In the genomic region with DNA sequence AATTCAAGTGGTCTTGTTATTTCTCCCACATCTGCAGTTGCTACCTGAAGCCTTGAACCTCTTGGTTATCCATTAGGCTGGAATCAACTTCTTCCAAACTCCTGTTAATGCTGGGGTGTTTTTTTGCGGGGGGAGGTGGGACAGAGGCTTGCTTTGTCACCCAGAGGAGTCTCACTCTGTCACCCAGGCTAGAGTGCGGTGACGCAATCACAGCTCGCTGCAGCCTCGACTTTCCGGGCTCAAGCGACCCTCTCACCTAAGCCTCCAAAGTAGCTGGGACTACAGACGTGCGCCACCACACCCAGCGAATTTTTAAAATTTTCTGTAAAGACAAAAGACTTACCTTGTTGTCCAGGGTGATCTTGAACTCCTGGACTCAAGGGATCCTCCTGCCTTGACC, we compare ENCODE assay signal across 23 cellular contexts. TPM values are rescaled to one million over a fixed set of nuclear protein-coding genes. Genes with fewer than 3 reads are reported as not detected.
DNase-seq lines count a peak whose midpoint lies in the region; FAIRE-seq and TF ChIP-seq lines count a peak whose summit lies in the region.
"Had no signal": no experiment of that assay in that cellular context is flagged by ENCODE, and none has a peak within 500 bp of the region (broad histone marks: within the 10 kb centered on the region; RNA-seq: fewer than 3 reads in every experiment).

No MANE protein-coding gene starts in this region.

- FAIRE-seq in H1 (lab: Jason Lieb, UNC) (no peak), small intestine (lab: Jason Lieb, UNC) (no peak)
- FAIRE-seq: GM12891, GM18507 had no signal

- TF ChIP-seq RAD21 in Ishikawa (IDR thresholded peaks at IDR 0.05; ENCODE audit: low read depth), result no peak
- TF ChIP-seq RAD21 in H1 (IDR thresholded peaks at IDR 0.05 in 1 of 2, conservative IDR thresholded peaks at IDR 0.05 in 1 of 2; ENCODE audit: low read depth in 2 of 2, low read length in 2 of 2), result no peak

- H3K27ac ChIP-seq in H1 (ENCODE audit: low read depth, low read length) (no peak overlapping the region), caudate nucleus (ENCODE audit: low read depth, low read length) (no peak overlapping the region), small intestine (ENCODE audit: low read depth in 1 of 2, low read length in 1 of 2) (no peak overlapping the region)

- TF ChIP-seq POLR2A in NB4 (IDR thresholded peaks at IDR 0.05; ENCODE audit: extremely low read depth, insufficient read length), result no peak
- no peak for TF ChIP-seq POLR2A in H1 (IDR thresholded peaks at IDR 0.05; ENCODE audit: control extremely low read depth in 1 of 2, low read depth in 2 of 2, low read length in 2 of 2)

- intact Hi-C loops in cardiac septum (cut with DNase I), result no loop called here

- no peak overlapping the region for H2BK12ac ChIP-seq in H1 (ENCODE audit: low read depth, low read length)

- no peak overlapping the region for H3K4me2 ChIP-seq in H1 (ENCODE audit: insufficient read depth in 1 of 2, low read depth in 2 of 2, low read length in 2 of 2)

- no peak overlapping the region for H3K9ac ChIP-seq in H1 (replicated peaks in 1 of 4; ENCODE audit: extremely low read depth in 1 of 4, low read depth in 3 of 4, low read length in 3 of 4)

- H2BK20ac ChIP-seq in H1 (ENCODE audit: low read length), result no peak overlapping the region

- POLR2A ChIA-PET in H1 (lab: Charles Lee; ENCODE audit: partially characterized antibody), result no interaction called here

- H3K18ac ChIP-seq in H1 (ENCODE audit: extremely low read depth, low read length), result no peak overlapping the region

- TF ChIP-seq CTCF in NB4 (IDR thresholded peaks at IDR 0.05; ENCODE audit: low read depth, low read length) (no peak), H1 (IDR thresholded peaks at IDR 0.05; ENCODE audit: control extremely low read depth in 1 of 3, insufficient read depth in 1 of 3, low read depth in 1 of 3, low read length in 3 of 3) (no peak)

- TF ChIP-seq EP300 in Ishikawa (IDR thresholded peaks at IDR 0.05; ENCODE audit: borderline replicate concordance), result no peak
- no peak for TF ChIP-seq EP300 in H1 (IDR thresholded peaks at IDR 0.05; ENCODE audit: borderline replicate concordance in 1 of 2, low read depth in 2 of 2, low read length in 2 of 2)

- no peaks in the 10 kb centered on the region for H3K79me2 ChIP-seq in H1 (ENCODE audit: control insufficient read depth in 1 of 2, insufficient read depth in 2 of 2, low read length in 2 of 2)

- peaks cover 14% of the 10 kb centered on the region; the same call in 1 of the 2 replicates for H3K23me2 ChIP-seq in H1 (ENCODE audit: low read depth, low read length)

- H3K4ac ChIP-seq in H1 (replicated peaks; ENCODE audit: insufficient read length, low read depth, low read length), result no peak overlapping the region

- no peak overlapping the region for H3K23ac ChIP-seq in H1 (ENCODE audit: insufficient read length)

- no peak overlapping the region for H3K4me3 ChIP-seq in NB4 (ENCODE audit: low read depth, low read length)
- H3K4me3 ChIP-seq in H1 (ENCODE audit: extremely low read depth in 1 of 4, insufficient read depth in 2 of 4, low read depth in 3 of 4, low read length in 4 of 4), result no peak overlapping the region
- no peak overlapping the region for H3K4me3 ChIP-seq in small intestine (ENCODE audit: low read depth in 1 of 2, low read length in 2 of 2)

- no peak overlapping the region for H3K56ac ChIP-seq in H1 (replicated peaks; ENCODE audit: insufficient read length, low read depth, low read length)

- H2BK5ac ChIP-seq in H1 (ENCODE audit: low read depth, low read length), result no peak overlapping the region

- no peak overlapping the region for H4K5ac ChIP-seq in H1 (ENCODE audit: insufficient read length, low read depth, low read length)

- no peak overlapping the region for H2AFZ ChIP-seq in H1 (ENCODE audit: low read length)

- CTCF ChIA-PET in H1 (lab: Charles Lee; ENCODE audit: partially characterized antibody), result interaction anchor here (0.9 kb wide), 1 partner anchor 32 kb away, joined by 4 read pairs; no protein-coding TSS in a partner anchor

- H3K9me3 ChIP-seq in H1 (ENCODE audit: insufficient read depth in 2 of 2, low read depth in 1 of 2, low read length in 1 of 2) (no peaks in the 10 kb centered on the region), small intestine (ENCODE audit: control insufficient read depth, low read depth) (no peaks in the 10 kb centered on the region)

- no peaks in the 10 kb centered on the region for H3K79me1 ChIP-seq in H1 (ENCODE audit: low read depth, low read length)

- no peak overlapping the region for H2BK120ac ChIP-seq in H1 (replicated peaks; ENCODE audit: low read depth, low read length)

- peaks cover 22 to 36% (median 30%) of the 10 kb centered on the region in 4 experiments for H3K27me3 ChIP-seq in H1 (replicated peaks in 1 of 4; ENCODE audit: control insufficient read depth in 3 of 4, extremely low read depth in 1 of 4, insufficient read depth in 3 of 4, low read length in 3 of 4)
- H3K27me3 ChIP-seq in small intestine (ENCODE audit: control insufficient read depth in 2 of 2, insufficient read depth in 2 of 2, low read length in 2 of 2), result peaks cover 17 to 18% of the 10 kb centered on the region in 2 donors

- DNase-seq in NB4 (ENCODE audit: low read depth) (peak; percentile 37), H1 (ENCODE audit: low read depth in 1 of 2, low spot score in 2 of 2) (no peak), cardiac septum (ENCODE audit: low spot score) (no peak), caudate nucleus (lab: John Stamatoyannopoulos, UW) (no peak), small intestine (no peak)
- DNase-seq: C1 segment of cervical spinal cord; Calu3; CD4-positive, alpha-beta memory T cell; COR-L47; DMS53; DMS79 treated with DMSO at 0.1 percent for 48 hours; GF-D8; GOT3; H7; HCEC 1CT had no signal

- 92% methylated on average over 10 of the region's 10 CpGs; no CpG with 5 or more reads in 1 of the 2 experiments for WGBS in H1 (ENCODE audit: extremely low coverage in 1 of 2, insufficient coverage in 1 of 2, insufficient read length in 1 of 2, insufficient replicate concordance in 2 of 2, low coverage in 1 of 2, low lambda C conversion rate in 2 of 2, missing lambda C conversion rate in 1 of 2), 2 experiments
- WGBS in small intestine, 3 donors, result 84 to 93% (median 92%) methylated on average over 10 of the region's 10 CpGs

- H2BK15ac ChIP-seq in H1 (ENCODE audit: low read length), result no peak overlapping the region

- H4K91ac ChIP-seq in H1 (replicated peaks; ENCODE audit: insufficient read length, low read length), result no peak overlapping the region

- H3K36me3 ChIP-seq in H1 (ENCODE audit: control insufficient read depth in 2 of 4, insufficient read depth in 4 of 4, low read length in 3 of 4) (no peaks in the 10 kb centered on the region; a peak in 1 of 8 replicates), small intestine (ENCODE audit: control insufficient read depth in 2 of 2, insufficient read depth in 2 of 2, low read length in 2 of 2) (no peaks in the 10 kb centered on the region)

- H3K4me1 ChIP-seq in H1 (replicated peaks in 1 of 4; ENCODE audit: control insufficient read depth in 3 of 4, insufficient read depth in 4 of 4, low read length in 3 of 4) (peaks cover 0 to 9% (median 3%) of the 10 kb centered on the region in 4 experiments; a peak in 5 of 7 replicates), small intestine (ENCODE audit: control insufficient read depth in 2 of 2, insufficient read depth in 1 of 2, low read depth in 1 of 2, low read length in 1 of 2) (no peaks in the 10 kb centered on the region)

- H4K20me1 ChIP-seq in H1 (replicated peaks in 1 of 2; ENCODE audit: control insufficient read depth in 1 of 2, insufficient read depth in 2 of 2, low read length in 2 of 2), result peaks cover 0 to 1% of the 10 kb centered on the region in 2 experiments

- no peak overlapping the region for H2AK5ac ChIP-seq in H1 (ENCODE audit: low read depth, low read length)

- H3K14ac ChIP-seq in H1 (ENCODE audit: insufficient read length), result no peak overlapping the region

- no peak overlapping the region for H4K8ac ChIP-seq in H1 (ENCODE audit: extremely low read depth, insufficient read depth, low read length)

TF ChIP-seq in Ishikawa, 13 proteins besides CTCF, POLR2A, EP300 and RAD21:
- TF ChIP-seq, protein P1, sequence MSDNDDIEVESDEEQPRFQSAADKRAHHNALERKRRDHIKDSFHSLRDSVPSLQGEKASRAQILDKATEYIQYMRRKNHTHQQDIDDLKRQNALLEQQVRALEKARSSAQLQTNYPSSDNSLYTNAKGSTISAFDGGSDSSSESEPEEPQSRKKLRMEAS (IDR thresholded peaks at IDR 0.05), result no peak
- TF ChIP-seq TEAD4 (IDR thresholded peaks at IDR 0.05), result no peak
- no peak for TF ChIP-seq EGR1 (IDR thresholded peaks at IDR 0.05)
- TF ChIP-seq CEBPB (IDR thresholded peaks at IDR 0.05), result 0 out of 2 replicates have a peak, but pooled peaks have one; percentile 20
TF ChIP-seq in Ishikawa: peak in this region for 1.

TF ChIP-seq in H1, 55 proteins besides CTCF, POLR2A, EP300 and RAD21:
- TF ChIP-seq, protein P2, sequence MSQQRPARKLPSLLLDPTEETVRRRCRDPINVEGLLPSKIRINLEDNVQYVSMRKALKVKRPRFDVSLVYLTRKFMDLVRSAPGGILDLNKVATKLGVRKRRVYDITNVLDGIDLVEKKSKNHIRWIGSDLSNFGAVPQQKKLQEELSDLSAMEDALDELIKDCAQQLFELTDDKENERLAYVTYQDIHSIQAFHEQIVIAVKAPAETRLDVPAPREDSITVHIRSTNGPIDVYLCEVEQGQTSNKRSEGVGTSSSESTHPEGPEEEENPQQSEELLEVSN (IDR thresholded peaks at IDR 0.05), result no peak
- TF ChIP-seq KDM5A (IDR thresholded peaks at IDR 0.05; ENCODE audit: low read length) (no peak), CEBPB (IDR thresholded peaks at IDR 0.05; ENCODE audit: low read depth, low read length) (peak; percentile 36; the same call in 1 of the 2 replicates), JUN (IDR thresholded peaks at IDR 0.05; ENCODE audit: low read depth, low read length) (no peak), SP4 (IDR thresholded peaks at IDR 0.05; ENCODE audit: low read length) (no peak)
- TF ChIP-seq, protein P3, sequence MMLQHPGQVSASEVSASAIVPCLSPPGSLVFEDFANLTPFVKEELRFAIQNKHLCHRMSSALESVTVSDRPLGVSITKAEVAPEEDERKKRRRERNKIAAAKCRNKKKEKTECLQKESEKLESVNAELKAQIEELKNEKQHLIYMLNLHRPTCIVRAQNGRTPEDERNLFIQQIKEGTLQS (IDR thresholded peaks at IDR 0.05; ENCODE audit: insufficient read depth, low read depth, low read length), result no peak

RNA-seq across cellular contexts. Expression of a gene that starts 4.4 kb away (rescaled TPM):
- total RNA-seq in H1 (2021; fragmentation: NEBNext Ultra II Directional; extraction: Animal tissue kit (Norgen Biotek cat#: 25700)), result not detected in 2 replicates
- polyA plus RNA-seq in H1 (2011; rRNA removed) (0.20 TPM in 1 of 2 replicates, not detected in the other), small intestine (under 1 TPM in 1 of 3 donors, not detected in 2; 0.90 TPM)
- not detected for polyA plus RNA-seq in H1 (2011; cell fraction: cytosol; rRNA removed)
- 0.31 TPM for polyA plus RNA-seq in H1 (2011; cell fraction: nucleus; rRNA removed)
- not detected in 4 replicates for polyA plus RNA-seq in H1 (2012, experiment 1 of 2)
- polyA plus RNA-seq in H1 (2012, experiment 2 of 2), result not detected
- 0.18 TPM for polyA plus RNA-seq in H1 (2013, experiment 1 of 2)
- 0.24 TPM for polyA plus RNA-seq in H1 (2013, experiment 2 of 2)
- not detected in 2 replicates for polyA minus RNA-seq in H1 (2011; rRNA and poly(A)+ RNA removed)
- not detected for polyA minus RNA-seq in H1 (2011; cell fraction: cytosol; rRNA and poly(A)+ RNA removed)
- not detected for polyA minus RNA-seq in H1 (2011; cell fraction: nucleus; rRNA and poly(A)+ RNA removed)
- total RNA-seq in cardiac septum, result not detected
- total RNA-seq: A172; A673; Calu3; CD4-positive, alpha-beta memory T cell; Daoy; G401; H7 had no signal
- polyA plus RNA-seq: BJ; CD4-positive, alpha-beta memory T cell had no signal
